Comparison of ENCODE assay signal across 8 cellular contexts in the genomic region with DNA sequence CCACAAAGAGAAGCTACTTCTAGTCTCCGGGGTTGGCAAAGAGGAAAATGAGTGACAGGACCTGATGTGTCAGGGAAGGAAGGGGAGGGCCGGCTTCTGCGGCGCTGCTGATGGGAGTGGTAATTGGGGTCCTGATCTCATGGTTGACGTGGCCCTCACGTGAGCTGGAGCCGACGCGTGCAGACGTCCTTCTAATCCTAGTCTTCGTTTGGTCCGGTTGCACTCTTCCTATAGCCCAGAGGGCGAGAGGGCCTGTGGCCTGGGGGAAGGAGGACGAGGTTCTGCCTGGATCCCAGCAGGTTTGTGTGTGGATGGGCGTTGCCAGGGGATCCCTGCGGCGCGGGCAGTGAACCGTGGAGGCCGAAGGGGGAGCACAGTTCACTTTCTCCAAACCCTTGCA. TPM values are rescaled to one million over a fixed set of nuclear protein-coding genes. Genes with fewer than 3 reads are reported as not detected.
DNase-seq lines count a peak whose midpoint lies in the region; TF ChIP-seq lines count a peak whose summit lies in the region.

A gene (plus strand): TSS at position 186 of the 400 bp plus-strand sequence. CDS start 2,384 bp downstream, outside the sequence.

- H3K4me1 ChIP-seq in tibial nerve = peaks cover 0 to 3% (median 0%) of the 10 kb centered on the region in 4 donors

- peak; percentile 77 to 84 for TF ChIP-seq POLR2A in tibial nerve (IDR thresholded peaks at IDR 0.05)

- H3K36me3 ChIP-seq in tibial nerve = peaks cover 0 to 9% (median 0%) of the 10 kb centered on the region in 3 donors

- H3K27me3 ChIP-seq in tibial nerve = no peaks in the 10 kb centered on the region

- peak within 1 kb of the TSS; percentile 98 for H3K27ac Mint-ChIP-seq in neural crest cell (ENCODE audit: unreplicated experiment)

- H3K9me3 Mint-ChIP-seq in neural crest cell = peaks cover 6% of the 10 kb centered on the region

- peak within 1 kb of the TSS; percentile 94 for H3K4me3 Mint-ChIP-seq in neural crest cell

- peaks cover 19% of the 10 kb centered on the region for H3K4me1 Mint-ChIP-seq in neural crest cell

- TF ChIP-seq CTCF in GM12865 (IDR thresholded peaks at IDR 0.05; ENCODE audit: insufficient read depth, low read depth, low read length, missing control alignments) (no peak), neural crest cell (conservative IDR thresholded peaks at IDR 0.05) (no peak), tibial nerve (IDR thresholded peaks at IDR 0.05) (no peak)

- H3K27me3 Mint-ChIP-seq in neural crest cell (ENCODE audit: low read depth) = no peaks in the 10 kb centered on the region

- H3K4me3 ChIP-seq in GM12865 (ENCODE audit: low read depth, low read length) (peak within 1 kb of the TSS; percentile 61), tibial nerve (peak within 1 kb of the TSS; percentile 37 to 68 (median 52))

- TF ChIP-seq EP300 in tibial nerve (IDR thresholded peaks at IDR 0.05) = peak; percentile 51 to 97

- peak; percentile 53 for DNase-seq in GM12865 (ENCODE audit: low read depth)
- DNase-seq in NCI-H2196 treated with DMSO at 0.1 percent for 48 hours (lab: John Stamatoyannopoulos, UW; ENCODE audit: unreplicated experiment) = peak; percentile 23
- DNase-seq in head of caudate nucleus = peak; percentile 60 to 90 (median 76)
- DNase-seq in neural crest cell (ENCODE audit: low read depth, low spot score) = peak; percentile 40
- DNase-seq in tibial nerve (ENCODE audit: low spot score in 2 of 2) = peak; percentile 67 to 75
- no peak for DNase-seq in NCI-H226
- DNase-seq in central memory CD4-positive, alpha-beta T cell = no peak

- peaks cover 21% of the 10 kb centered on the region for H3K36me3 Mint-ChIP-seq in neural crest cell (ENCODE audit: low read depth)

- H3K27ac ChIP-seq in adipose tissue (ENCODE audit: low read depth, low read length) = no peak within 1 kb of the TSS
- peak within 1 kb of the TSS; percentile 76 to 98 (median 84) for H3K27ac ChIP-seq in tibial nerve

- H3K9me3 ChIP-seq in tibial nerve = no peaks in the 10 kb centered on the region

- intact Hi-C loops in head of caudate nucleus (cut with DNase I) = loop anchor here (10.0 kb wide), 1 partner anchor 136 kb away; no protein-coding TSS in a partner anchor

- WGBS in adipose tissue, 3 donors = 0 to 29% (median 1%) methylated on average over 13 to 20 of the region's 20 CpGs
- 0 to 47% methylated on average over 14 to 20 of the region's 20 CpGs for WGBS in tibial nerve, 2 donors

RNA-seq across cellular contexts. Expression of the gene that starts here (rescaled TPM):
- 10 to 100 TPM in 2 of 3 donors, 1 to 10 TPM in 1; 7.6 to 32.4 (median 12.3) TPM for polyA plus RNA-seq in adipose tissue
- total RNA-seq in neural crest cell (30.0 and 30.6 TPM in 2 replicates), tibial nerve (10 to 100 TPM; 28.2 to 34.3 (median 30.6) TPM)

Comparison
In these comparisons a context has a peak if more than half of its experiments do, and no peak if none do; other contexts are left out.
1. DNase-seq: peak in GM12865 (single experiment), NCI-H2196 treated with DMSO at 0.1 percent for 48 hours (single experiment), head of caudate nucleus (42 of 42), neural crest cell (single experiment) and tibial nerve (2 of 2); none in NCI-H226 (single experiment) and central memory CD4-positive, alpha-beta T cell (single experiment).